24 cellular contexts compared by ENCODE assay signal in the genomic region with DNA sequence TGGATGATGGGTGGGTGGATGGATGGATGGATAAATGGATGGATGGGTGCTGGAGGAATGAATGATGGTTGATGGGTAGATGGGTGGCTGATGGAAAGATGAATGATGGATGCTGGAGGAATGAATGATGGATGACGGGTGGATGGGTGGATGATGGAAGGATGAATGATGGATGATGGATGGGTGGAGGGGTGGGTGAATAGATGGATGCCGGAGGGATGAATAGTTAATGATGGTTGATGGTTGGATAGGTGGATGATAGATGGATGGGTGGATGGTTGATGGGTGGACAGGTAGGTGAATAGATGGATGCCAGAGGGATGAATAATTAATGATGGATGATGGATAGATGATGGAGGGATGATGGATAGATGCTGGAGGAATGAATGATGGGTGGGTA. TPM values are rescaled to one million over a fixed set of nuclear protein-coding genes. Genes with fewer than 3 reads are reported as not detected.
"Had no signal": no experiment of that assay in that cellular context is flagged by ENCODE, and none has a peak within 500 bp of the region (broad histone marks: within the 10 kb centered on the region; RNA-seq: fewer than 3 reads in every experiment).

No MANE protein-coding gene starts in this region.

- H3K4me3 Mint-ChIP-seq: T-cell had no signal

- H3K9ac ChIP-seq: KMS-11, SK-N-SH had no signal

- H3K27ac ChIP-seq: HL-60, KMS-11 had no signal

- H3K4me2 ChIP-seq: KMS-11, SK-N-SH had no signal

- H3K36me3 Mint-ChIP-seq: T-cell had no signal

- H3K4me1 Mint-ChIP-seq: T-cell had no signal

- H3K27ac Mint-ChIP-seq: T-cell had no signal

- H3K9me3 ChIP-seq: SK-N-SH had no signal

- ATAC-seq: T-cell had no signal

- FAIRE-seq: RCC 7860 had no signal

- DNase-seq: IMR-90, Kasumi-1, MM.1S, NCI-H1092 treated with DMSO at 0.1 percent for 48 hours, NCI-H1436, NCI-H187, NCI-H2029, NCI-H2081 treated with DMSO at 0.1 percent for 48 hours, NCI-H2171, NCI-H226, NCI-H446, NCI-H510A, NCI-H524 treated with DMSO at 0.1 percent for 48 hours, NCI-H69, NCI-H774, Right ventricle myocardium superior, RPMI8226, SK-N-SH, SW 1271, T-cell had no signal

RNA-seq across cellular contexts. Expression of a gene that starts 41.4 kb away (rescaled TPM):
- total RNA-seq: M059J had no signal
- polyA plus RNA-seq: SK-N-SH had no signal
